Comparison of ENCODE assay signal across 28 cellular contexts in the genomic region with DNA sequence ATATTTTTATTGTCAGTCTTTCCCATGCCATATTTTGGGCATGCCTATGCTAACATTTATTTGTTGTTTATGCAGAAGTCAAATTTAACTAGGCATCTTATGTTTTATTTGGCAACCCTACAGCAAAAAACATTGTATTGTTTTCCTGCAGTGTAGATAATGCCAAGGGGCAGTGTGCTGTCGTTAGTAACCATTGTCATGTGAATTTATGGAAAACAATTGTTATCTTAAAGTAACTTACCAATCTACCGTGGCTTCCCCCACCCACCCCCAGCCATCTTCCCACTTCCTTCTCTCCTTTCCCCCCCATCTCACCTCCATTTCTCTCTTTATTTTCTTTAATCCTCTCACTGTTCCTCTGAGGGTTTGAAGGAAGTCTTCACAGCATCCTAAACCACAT.
"Had no signal": no experiment of that assay in that cellular context is flagged by ENCODE, and none has a peak within 500 bp of the region (broad histone marks: within the 10 kb centered on the region; RNA-seq: fewer than 3 reads in every experiment).

No MANE protein-coding gene starts in this region.

- H3K4me1 ChIP-seq: neural progenitor cell, parathyroid adenoma, psoas muscle, right lobe of liver, sigmoid colon, stomach, thyroid gland, tibial nerve, upper lobe of left lung, vagina had no signal

- DNase-seq: occipital lobe; ovary; posterior cingulate gyrus; psoas muscle; right cardiac atrium; right lobe of liver; sigmoid colon; small intestine; stimulated activated CD4-positive, alpha-beta T cell treated with anti-CD3 and anti-CD28 coated beads, Interleukin-15, amount 100 ng/mL, for 24 hours; stimulated activated CD4-positive, alpha-beta T cell treated with anti-CD3 and anti-CD28 coated beads, Interleukin-2, amount 100 ng/mL, for 24 hours; stimulated activated CD4-positive, alpha-beta T cell treated with anti-CD3 and anti-CD28 coated beads, Interleukin-2, amount 100 ng/mL, for 48 hours; stimulated activated CD4-positive, alpha-beta T cell treated with anti-CD3 and anti-CD28 coated beads, Interleukin-4, amount 100 ng/mL, for 24 hours; stimulated activated naive B cell treated with anti-CD40 and anti-IgM and Interleukin-4, amounts not matched to agents 10 μg/mL and 1 μg/mL and 100 μg/mL, for 72 hours; stimulated activated naive CD4-positive, alpha-beta T cell treated with Interleukin-2 at 50 U/mL for 16 hours; stomach; thyroid gland; trophoblast cell; upper lobe of left lung had no signal

- H3K36me3 Mint-ChIP-seq: neural progenitor cell; stimulated activated effector memory CD8-positive, alpha-beta T cell treated with anti-CD3 and anti-CD28 coated beads, Interleukin-12 subunit alpha, Interleukin-12 subunit beta, amount 100 ng/mL, for 72 hours; stimulated activated naive B cell treated with anti-CD40 and anti-IgM and Interleukin-4, amounts not matched to agents 10 μg/mL and 1 μg/mL and 100 μg/mL, for 72 hours had no signal

- H3K27me3 ChIP-seq: neural progenitor cell, ovary, right lobe of liver, sigmoid colon, stomach, thyroid gland, tibial nerve, vagina had no signal

- H3K9me3 ChIP-seq: ovary, psoas muscle, right lobe of liver, thyroid gland, upper lobe of left lung, vagina had no signal

- H3K36me3 ChIP-seq: neural progenitor cell, ovary, right lobe of liver, sigmoid colon, stomach, thoracic aorta, thyroid gland, tibial nerve, upper lobe of left lung, vagina had no signal

- H3K27ac ChIP-seq: neural progenitor cell, ovary, parathyroid adenoma, psoas muscle, right lobe of liver, sigmoid colon, stomach, thoracic aorta, thyroid gland, tibial nerve, upper lobe of left lung, vagina had no signal

- H3K4me3 ChIP-seq: neural progenitor cell, ovary, psoas muscle, right lobe of liver, sigmoid colon, stomach, thoracic aorta, thyroid gland, tibial nerve, upper lobe of left lung, vagina had no signal

- H3K27ac Mint-ChIP-seq: nephron; neural progenitor cell; progenitor cell of endocrine pancreas; stimulated activated effector memory CD8-positive, alpha-beta T cell treated with anti-CD3 and anti-CD28 coated beads, Interleukin-12 subunit alpha, Interleukin-12 subunit beta, amount 100 ng/mL, for 72 hours; stimulated activated naive B cell treated with anti-CD40 and anti-IgM and Interleukin-4, amounts not matched to agents 10 μg/mL and 1 μg/mL and 100 μg/mL, for 72 hours; stimulated activated naive CD8-positive, alpha-beta T cell treated with anti-CD3 and anti-CD28 coated beads, Interleukin-15, Interleukin-2, amounts not matched to agents 100 ng/mL and 50 ng/mL, for 24 hours had no signal

- H3K4me1 Mint-ChIP-seq: nephron; neural progenitor cell; stimulated activated effector memory CD8-positive, alpha-beta T cell treated with anti-CD3 and anti-CD28 coated beads, Interleukin-12 subunit alpha, Interleukin-12 subunit beta, amount 100 ng/mL, for 72 hours; stimulated activated naive B cell treated with anti-CD40 and anti-IgM and Interleukin-4, amounts not matched to agents 10 μg/mL and 1 μg/mL and 100 μg/mL, for 72 hours had no signal

- H3K4me2 ChIP-seq: neural progenitor cell had no signal

- H3K4me3 Mint-ChIP-seq: nephron; neural progenitor cell; stimulated activated effector memory CD8-positive, alpha-beta T cell treated with anti-CD3 and anti-CD28 coated beads, Interleukin-12 subunit alpha, Interleukin-12 subunit beta, amount 100 ng/mL, for 72 hours; stimulated activated naive B cell treated with anti-CD40 and anti-IgM and Interleukin-4, amounts not matched to agents 10 μg/mL and 1 μg/mL and 100 μg/mL, for 72 hours; stimulated activated naive CD8-positive, alpha-beta T cell treated with anti-CD3 and anti-CD28 coated beads, Interleukin-15, Interleukin-2, amounts not matched to agents 100 ng/mL and 50 ng/mL, for 24 hours had no signal

- H3K9ac ChIP-seq: neural progenitor cell, parathyroid adenoma had no signal

- H2AFZ ChIP-seq: neural progenitor cell, parathyroid adenoma had no signal

- H3K79me2 ChIP-seq: parathyroid adenoma had no signal

- H3K27me3 Mint-ChIP-seq: progenitor cell of endocrine pancreas; stimulated activated naive B cell treated with anti-CD40 and anti-IgM and Interleukin-4, amounts not matched to agents 10 μg/mL and 1 μg/mL and 100 μg/mL, for 72 hours; stimulated activated naive CD8-positive, alpha-beta T cell treated with anti-CD3 and anti-CD28 coated beads, Interleukin-15, Interleukin-2, amounts not matched to agents 100 ng/mL and 50 ng/mL, for 24 hours had no signal

- FAIRE-seq: small intestine, urothelium cell line had no signal

- ATAC-seq: psoas muscle; right cardiac atrium; right lobe of liver; stimulated activated effector memory CD8-positive, alpha-beta T cell treated with anti-CD3 and anti-CD28 coated beads, Interleukin-12 subunit alpha, Interleukin-12 subunit beta, amount 100 ng/mL, for 72 hours; stimulated activated naive B cell treated with anti-CD40 and anti-IgM and Interleukin-4, amounts not matched to agents 10 μg/mL and 1 μg/mL and 100 μg/mL, for 72 hours had no signal
